Comparison of ENCODE assay signal across 12 cellular contexts in genomic region chr7:127755965-127756364, GRCh38.
A peak's percentile ranks its signal among the peaks of the same experiment; 100 is the strongest.
DNase-seq lines count a peak whose midpoint lies in the region; ATAC-seq and TF ChIP-seq lines count a peak whose summit lies in the region.
"Had no signal": no experiment of that assay in that cellular context is flagged by ENCODE, and none has a peak within 500 bp of the region (broad histone marks: within the 10 kb centered on the region; RNA-seq: fewer than 3 reads in every experiment).

No MANE protein-coding gene starts in this region.

- H3K36me3 Mint-ChIP-seq in natural killer cell treated with Interleukin-12 subunit alpha and Interleukin-12 subunit beta and Interleukin-15 and Interleukin-18, amount 100 ng/mL, for 72 hours = peaks cover 7% of the 10 kb centered on the region

- H3K27ac ChIP-seq in VCaP = peak overlapping the region; percentile 94
- H3K27ac ChIP-seq: GM23248 had no signal

- no peak for ATAC-seq in natural killer cell treated with Interleukin-12 subunit alpha and Interleukin-12 subunit beta and Interleukin-15 and Interleukin-18, amount 100 ng/mL, for 72 hours
- ATAC-seq in GM18909 (IDR thresholded peaks at IDR 0.05; ENCODE audit: poor library complexity, unreplicated experiment) = no peak

- H3K4me3 Mint-ChIP-seq in natural killer cell treated with Interleukin-12 subunit alpha and Interleukin-12 subunit beta and Interleukin-15 and Interleukin-18, amount 100 ng/mL, for 72 hours = peak overlapping the region; percentile 2
- H3K4me3 Mint-ChIP-seq: CD4-positive, CD25-positive, alpha-beta regulatory T cell; CD8-positive, alpha-beta memory T cell had no signal

- TF ChIP-seq CTCF in VCaP (conservative IDR thresholded peaks at IDR 0.05) (no peak), GM13977 (IDR thresholded peaks at IDR 0.05; ENCODE audit: extremely low read depth, insufficient read depth, missing control alignments) (no peak)

- H3K27ac Mint-ChIP-seq in natural killer cell treated with Interleukin-12 subunit alpha and Interleukin-12 subunit beta and Interleukin-15 and Interleukin-18, amount 100 ng/mL, for 72 hours = peak overlapping the region; percentile 29 to 40
- H3K27ac Mint-ChIP-seq: CD4-positive, CD25-positive, alpha-beta regulatory T cell; CD8-positive, alpha-beta memory T cell had no signal

- H3K9me3 Mint-ChIP-seq in natural killer cell treated with Interleukin-12 subunit alpha and Interleukin-12 subunit beta and Interleukin-15 and Interleukin-18, amount 100 ng/mL, for 72 hours = no peaks in the 10 kb centered on the region
- H3K9me3 Mint-ChIP-seq: CD4-positive, CD25-positive, alpha-beta regulatory T cell; CD8-positive, alpha-beta memory T cell had no signal

- peaks cover 75 to 83% of the 10 kb centered on the region in 2 donors for H3K4me1 Mint-ChIP-seq in natural killer cell treated with Interleukin-12 subunit alpha and Interleukin-12 subunit beta and Interleukin-15 and Interleukin-18, amount 100 ng/mL, for 72 hours (ENCODE audit: low read depth in 2 of 2)

- DNase-seq in NCI-H82 (lab: John Stamatoyannopoulos, UW) (peak; percentile 67), NCI-H226 (no peak), NCI-H2196 treated with DMSO at 0.1 percent for 48 hours (lab: John Stamatoyannopoulos, UW; ENCODE audit: unreplicated experiment) (no peak), GM13977 (ENCODE audit: low spot score) (no peak)
- no peak for DNase-seq in natural killer cell treated with Interleukin-12 subunit alpha and Interleukin-12 subunit beta and Interleukin-15 and Interleukin-18, amount 100 ng/mL, for 72 hours (ENCODE audit: low spot score)
- DNase-seq: ACHN; BE2C; CD4-positive, CD25-positive, alpha-beta regulatory T cell; CD8-positive, alpha-beta memory T cell; GM23248 had no signal

- in situ Hi-C loops in GM13977 (cut with MboI; ENCODE audit: low pct_unique_long_range_greater_than_20kb, low sequenced_read_pairs, unreplicated experiment) = no loop called here

- no peaks in the 10 kb centered on the region for H3K27me3 Mint-ChIP-seq in natural killer cell treated with Interleukin-12 subunit alpha and Interleukin-12 subunit beta and Interleukin-15 and Interleukin-18, amount 100 ng/mL, for 72 hours
- H3K27me3 Mint-ChIP-seq: CD4-positive, CD25-positive, alpha-beta regulatory T cell; CD8-positive, alpha-beta memory T cell had no signal
